35 cellular contexts compared by ENCODE assay signal in genomic region chr7:135740868-135741267, GRCh38. TPM values are rescaled to one million over a fixed set of nuclear protein-coding genes. Genes with fewer than 3 reads are reported as not detected.
"Had no signal": no experiment of that assay in that cellular context is flagged by ENCODE, and none has a peak within 500 bp of the region (broad histone marks: within the 10 kb centered on the region; RNA-seq: fewer than 3 reads in every experiment).

No MANE protein-coding gene starts in this region.

- H3K27me3 ChIP-seq: adrenal gland, body of pancreas, colonic mucosa, gastroesophageal sphincter had no signal

- H3K36me3 ChIP-seq: adrenal gland, colonic mucosa, esophagus squamous epithelium, gastroesophageal sphincter had no signal

- H3K27ac ChIP-seq: adrenal gland, body of pancreas, colonic mucosa, epithelial cell of prostate, esophagus squamous epithelium, gastroesophageal sphincter had no signal

- DNase-seq: activated CD4-positive, alpha-beta memory T cell treated with anti-CD3 and anti-CD28 coated beads for 36 hours; activated CD4-positive, alpha-beta T cell treated with anti-CD3 and anti-CD28 coated beads for 36 hours; activated CD4-positive, alpha-beta T cell treated with anti-CD3 and anti-CD28 coated beads, Interleukin-2, amount 10 ng/mL, durations not matched to agents 24 days and 14 days; activated CD4-positive, CD25-positive, alpha-beta regulatory T cell; activated CD4-positive, CD25-positive, alpha-beta regulatory T cell treated with anti-CD3 and anti-CD28 coated beads, Interleukin-2, amount 50 U/mL, for 72 hours; activated CD8-positive, alpha-beta memory T cell treated with anti-CD3 and anti-CD28 coated beads, Interleukin-2, amount 10 ng/mL, durations not matched to agents 7 days and 5 days; activated CD8-positive, alpha-beta memory T cell treated with anti-CD3 and anti-CD28 coated beads, Interleukin-2, amount 50 U/mL, for 4 hours; activated CD8-positive, alpha-beta T cell treated with anti-CD3 and anti-CD28 coated beads, Interleukin-2, amount 10 ng/mL, durations not matched to agents 7 days and 5 days; activated effector memory CD4-positive, alpha-beta T cell treated with anti-CD3 and anti-CD28 coated beads, Interleukin-2, amount 50 U/mL, for 16 hours; activated naive CD4-positive, alpha-beta T cell treated with anti-CD3 and anti-CD28 coated beads for 36 hours; activated naive CD8-positive, alpha-beta T cell treated with anti-CD3 and anti-CD28 coated beads for 36 hours; activated naive CD8-positive, alpha-beta T cell treated with anti-CD3 and anti-CD28 coated beads, Interleukin-2, amount 50 U/mL, for 24 hours; activated T-cell treated with anti-CD3 and anti-CD28 coated beads, Interleukin-2, amount 50 U/mL, for 1 hour; activated T-cell treated with anti-CD3 and anti-CD28 coated beads, Interleukin-2, amount 50 U/mL, for 48 hours; adrenal gland; amygdala; aorta; body of pancreas; central memory CD4-positive, alpha-beta T cell; cerebellar nuclear complex; colonic mucosa; effector CD8-positive, alpha-beta T cell; esophagus squamous epithelium; foreskin melanocyte; T-helper 2 cell had no signal

- ATAC-seq: activated CD4-positive, alpha-beta T cell treated with anti-CD3 and anti-CD28 coated beads for 36 hours; activated CD8-positive, alpha-beta memory T cell treated with anti-CD3 and anti-CD28 coated beads, Interleukin-2, amount 10 ng/mL, durations not matched to agents 7 days and 5 days; activated CD8-positive, alpha-beta T cell treated with anti-CD3 and anti-CD28 coated beads, Interleukin-2, amount 10 ng/mL, durations not matched to agents 7 days and 5 days; activated naive CD8-positive, alpha-beta T cell treated with anti-CD3 and anti-CD28 coated beads, Interleukin-2, amount 50 U/mL, for 24 hours; body of pancreas; gastroesophageal sphincter had no signal

- H3K4me3 ChIP-seq: adrenal gland, body of pancreas, colonic mucosa, esophagus squamous epithelium, gastroesophageal sphincter had no signal

- H3K27me3 Mint-ChIP-seq: activated CD4-positive, alpha-beta T cell treated with anti-CD3 and anti-CD28 coated beads, Interleukin-2, amount 10 ng/mL, durations not matched to agents 24 days and 14 days had no signal

- H3K4me1 ChIP-seq: adrenal gland, body of pancreas, colonic mucosa had no signal

- H3K27ac Mint-ChIP-seq: activated CD4-positive, alpha-beta memory T cell treated with anti-CD3 and anti-CD28 coated beads for 36 hours; activated CD4-positive, alpha-beta T cell treated with anti-CD3 and anti-CD28 coated beads for 36 hours; activated CD4-positive, alpha-beta T cell treated with anti-CD3 and anti-CD28 coated beads, Interleukin-2, amount 10 ng/mL, durations not matched to agents 24 days and 14 days; activated CD8-positive, alpha-beta memory T cell treated with anti-CD3 and anti-CD28 coated beads, Interleukin-2, amount 10 ng/mL, durations not matched to agents 7 days and 5 days; activated CD8-positive, alpha-beta T cell treated with anti-CD3 and anti-CD28 coated beads, Interleukin-2, amount 10 ng/mL, durations not matched to agents 7 days and 5 days; activated naive CD4-positive, alpha-beta T cell treated with anti-CD3 and anti-CD28 coated beads for 36 hours; activated naive CD4-positive, alpha-beta T cell treated with anti-CD3 and anti-CD28 coated beads, Interleukin-2, amount 50 U/mL, for 24 hours; activated naive CD8-positive, alpha-beta T cell treated with anti-CD3 and anti-CD28 coated beads for 36 hours; activated naive CD8-positive, alpha-beta T cell treated with anti-CD3 and anti-CD28 coated beads, Interleukin-2, amount 50 U/mL, for 24 hours; activated T-helper 1 cell treated with anti-CD3 and anti-CD28 coated beads, Interleukin-12 subunit alpha, Interleukin-12 subunit beta, Interleukin-2, Interleukin-4 antibody, amounts not matched to agents 30 ng/mL and 10 ng/mL and 1 ng/mL, durations not matched to agents 14 hours and 24 hours and 36 hours; activated T-helper 2 cell treated with anti-CD3 and anti-CD28 coated beads, Interferon-gamma antibody, Interleukin-2, Interleukin-4, amounts not matched to agents 10 μg/mL and 5 μg/mL and 100 μg/mL, durations not matched to agents 14 hours and 24 hours and 36 hours had no signal

- H3K36me3 Mint-ChIP-seq: activated CD4-positive, alpha-beta memory T cell treated with anti-CD3 and anti-CD28 coated beads for 36 hours; activated CD8-positive, alpha-beta memory T cell treated with anti-CD3 and anti-CD28 coated beads, Interleukin-2, amount 10 ng/mL, durations not matched to agents 7 days and 5 days; activated naive CD4-positive, alpha-beta T cell treated with anti-CD3 and anti-CD28 coated beads, Interleukin-2, amount 50 U/mL, for 24 hours; activated naive CD8-positive, alpha-beta T cell treated with anti-CD3 and anti-CD28 coated beads for 36 hours had no signal

- H3K4me3 Mint-ChIP-seq: activated CD4-positive, alpha-beta memory T cell treated with anti-CD3 and anti-CD28 coated beads for 36 hours; activated CD4-positive, alpha-beta T cell treated with anti-CD3 and anti-CD28 coated beads for 36 hours; activated CD4-positive, alpha-beta T cell treated with anti-CD3 and anti-CD28 coated beads, Interleukin-2, amount 10 ng/mL, durations not matched to agents 24 days and 14 days; activated CD8-positive, alpha-beta memory T cell treated with anti-CD3 and anti-CD28 coated beads, Interleukin-2, amount 10 ng/mL, durations not matched to agents 7 days and 5 days; activated CD8-positive, alpha-beta T cell treated with anti-CD3 and anti-CD28 coated beads, Interleukin-2, amount 10 ng/mL, durations not matched to agents 7 days and 5 days; activated naive CD4-positive, alpha-beta T cell treated with anti-CD3 and anti-CD28 coated beads for 36 hours; activated naive CD4-positive, alpha-beta T cell treated with anti-CD3 and anti-CD28 coated beads, Interleukin-2, amount 50 U/mL, for 24 hours; activated naive CD8-positive, alpha-beta T cell treated with anti-CD3 and anti-CD28 coated beads for 36 hours; activated naive CD8-positive, alpha-beta T cell treated with anti-CD3 and anti-CD28 coated beads, Interleukin-2, amount 50 U/mL, for 24 hours; activated T-helper 1 cell treated with anti-CD3 and anti-CD28 coated beads, Interleukin-12 subunit alpha, Interleukin-12 subunit beta, Interleukin-2, Interleukin-4 antibody, amounts not matched to agents 30 ng/mL and 10 ng/mL and 1 ng/mL, durations not matched to agents 14 hours and 24 hours and 36 hours had no signal

- H3K9me3 ChIP-seq: adrenal gland, body of pancreas, colonic mucosa, esophagus squamous epithelium, gastroesophageal sphincter had no signal

- H3K4me1 Mint-ChIP-seq: activated CD4-positive, alpha-beta T cell treated with anti-CD3 and anti-CD28 coated beads for 36 hours; activated CD4-positive, alpha-beta T cell treated with anti-CD3 and anti-CD28 coated beads, Interleukin-2, amount 10 ng/mL, durations not matched to agents 24 days and 14 days; activated CD8-positive, alpha-beta memory T cell treated with anti-CD3 and anti-CD28 coated beads, Interleukin-2, amount 10 ng/mL, durations not matched to agents 7 days and 5 days; activated naive CD4-positive, alpha-beta T cell treated with anti-CD3 and anti-CD28 coated beads, Interleukin-2, amount 50 U/mL, for 24 hours; activated naive CD8-positive, alpha-beta T cell treated with anti-CD3 and anti-CD28 coated beads for 36 hours; activated naive CD8-positive, alpha-beta T cell treated with anti-CD3 and anti-CD28 coated beads, Interleukin-2, amount 50 U/mL, for 24 hours had no signal

- H3K9me3 Mint-ChIP-seq: activated CD4-positive, alpha-beta memory T cell treated with anti-CD3 and anti-CD28 coated beads for 36 hours; activated CD4-positive, alpha-beta T cell treated with anti-CD3 and anti-CD28 coated beads, Interleukin-2, amount 10 ng/mL, durations not matched to agents 24 days and 14 days; activated naive CD4-positive, alpha-beta T cell treated with anti-CD3 and anti-CD28 coated beads for 36 hours; activated naive CD4-positive, alpha-beta T cell treated with anti-CD3 and anti-CD28 coated beads, Interleukin-2, amount 50 U/mL, for 24 hours; activated naive CD8-positive, alpha-beta T cell treated with anti-CD3 and anti-CD28 coated beads for 36 hours; activated naive CD8-positive, alpha-beta T cell treated with anti-CD3 and anti-CD28 coated beads, Interleukin-2, amount 50 U/mL, for 24 hours; activated T-helper 1 cell treated with anti-CD3 and anti-CD28 coated beads, Interleukin-12 subunit alpha, Interleukin-12 subunit beta, Interleukin-2, Interleukin-4 antibody, amounts not matched to agents 30 ng/mL and 10 ng/mL and 1 ng/mL, durations not matched to agents 14 hours and 24 hours and 36 hours; activated T-helper 2 cell treated with anti-CD3 and anti-CD28 coated beads, Interferon-gamma antibody, Interleukin-2, Interleukin-4, amounts not matched to agents 10 μg/mL and 5 μg/mL and 100 μg/mL, durations not matched to agents 14 hours and 24 hours and 36 hours had no signal

RNA-seq across cellular contexts. Expression of gene FAM180A, which starts 7.7 kb away (rescaled TPM):
- total RNA-seq: activated CD4-positive, alpha-beta memory T cell treated with anti-CD3 and anti-CD28 coated beads for 36 hours; activated CD4-positive, alpha-beta T cell treated with anti-CD3 and anti-CD28 coated beads for 36 hours; activated CD4-positive, alpha-beta T cell treated with anti-CD3 and anti-CD28 coated beads, Interleukin-2, amount 10 ng/mL, durations not matched to agents 24 days and 14 days; activated CD8-positive, alpha-beta memory T cell treated with anti-CD3 and anti-CD28 coated beads for 36 hours; activated CD8-positive, alpha-beta memory T cell treated with anti-CD3 and anti-CD28 coated beads, Interleukin-2, amount 10 ng/mL, durations not matched to agents 7 days and 5 days; activated CD8-positive, alpha-beta T cell treated with anti-CD3 and anti-CD28 coated beads, Interleukin-2, amount 10 ng/mL, durations not matched to agents 7 days and 5 days; activated naive CD4-positive, alpha-beta T cell treated with anti-CD3 and anti-CD28 coated beads for 36 hours; activated naive CD8-positive, alpha-beta T cell treated with anti-CD3 and anti-CD28 coated beads for 36 hours; activated T-helper 1 cell treated with anti-CD3 and anti-CD28 coated beads, Interleukin-12 subunit alpha, Interleukin-12 subunit beta, Interleukin-2, Interleukin-4 antibody, amounts not matched to agents 30 ng/mL and 10 ng/mL and 1 ng/mL, durations not matched to agents 14 hours and 24 hours and 36 hours; activated T-helper 2 cell treated with anti-CD3 and anti-CD28 coated beads, Interferon-gamma antibody, Interleukin-2, Interleukin-4, amounts not matched to agents 10 μg/mL and 5 μg/mL and 100 μg/mL, durations not matched to agents 14 hours and 24 hours and 36 hours; dermis microvascular lymphatic vessel endothelial cell; endothelial cell of umbilical vein; T-helper 1 cell treated with Interleukin-12 subunit alpha and Interleukin-12 subunit beta and Interleukin-4 antibody, amounts not matched to agents 30 ng/mL and 1 ng/mL, for 36 hours had no signal
- polyA plus RNA-seq: endothelial cell of umbilical vein had no signal

RNA-seq across cellular contexts. Expression of gene SLC13A4, which starts 12.9 kb away (rescaled TPM):
- total RNA-seq: activated CD4-positive, alpha-beta memory T cell treated with anti-CD3 and anti-CD28 coated beads for 36 hours; activated CD4-positive, alpha-beta T cell treated with anti-CD3 and anti-CD28 coated beads for 36 hours; activated CD4-positive, alpha-beta T cell treated with anti-CD3 and anti-CD28 coated beads, Interleukin-2, amount 10 ng/mL, durations not matched to agents 24 days and 14 days; activated CD8-positive, alpha-beta memory T cell treated with anti-CD3 and anti-CD28 coated beads for 36 hours; activated CD8-positive, alpha-beta memory T cell treated with anti-CD3 and anti-CD28 coated beads, Interleukin-2, amount 10 ng/mL, durations not matched to agents 7 days and 5 days; activated CD8-positive, alpha-beta T cell treated with anti-CD3 and anti-CD28 coated beads, Interleukin-2, amount 10 ng/mL, durations not matched to agents 7 days and 5 days; activated naive CD4-positive, alpha-beta T cell treated with anti-CD3 and anti-CD28 coated beads for 36 hours; activated naive CD8-positive, alpha-beta T cell treated with anti-CD3 and anti-CD28 coated beads for 36 hours; activated T-helper 1 cell treated with anti-CD3 and anti-CD28 coated beads, Interleukin-12 subunit alpha, Interleukin-12 subunit beta, Interleukin-2, Interleukin-4 antibody, amounts not matched to agents 30 ng/mL and 10 ng/mL and 1 ng/mL, durations not matched to agents 14 hours and 24 hours and 36 hours; activated T-helper 2 cell treated with anti-CD3 and anti-CD28 coated beads, Interferon-gamma antibody, Interleukin-2, Interleukin-4, amounts not matched to agents 10 μg/mL and 5 μg/mL and 100 μg/mL, durations not matched to agents 14 hours and 24 hours and 36 hours; body of pancreas; colonic mucosa; dermis microvascular lymphatic vessel endothelial cell; endothelial cell of umbilical vein; fibroblast of villous mesenchyme; T-helper 1 cell treated with Interleukin-12 subunit alpha and Interleukin-12 subunit beta and Interleukin-4 antibody, amounts not matched to agents 30 ng/mL and 1 ng/mL, for 36 hours had no signal
- polyA plus RNA-seq: endothelial cell of umbilical vein had no signal
